ENCODE assay signal across 8 cellular contexts in the genomic region with DNA sequence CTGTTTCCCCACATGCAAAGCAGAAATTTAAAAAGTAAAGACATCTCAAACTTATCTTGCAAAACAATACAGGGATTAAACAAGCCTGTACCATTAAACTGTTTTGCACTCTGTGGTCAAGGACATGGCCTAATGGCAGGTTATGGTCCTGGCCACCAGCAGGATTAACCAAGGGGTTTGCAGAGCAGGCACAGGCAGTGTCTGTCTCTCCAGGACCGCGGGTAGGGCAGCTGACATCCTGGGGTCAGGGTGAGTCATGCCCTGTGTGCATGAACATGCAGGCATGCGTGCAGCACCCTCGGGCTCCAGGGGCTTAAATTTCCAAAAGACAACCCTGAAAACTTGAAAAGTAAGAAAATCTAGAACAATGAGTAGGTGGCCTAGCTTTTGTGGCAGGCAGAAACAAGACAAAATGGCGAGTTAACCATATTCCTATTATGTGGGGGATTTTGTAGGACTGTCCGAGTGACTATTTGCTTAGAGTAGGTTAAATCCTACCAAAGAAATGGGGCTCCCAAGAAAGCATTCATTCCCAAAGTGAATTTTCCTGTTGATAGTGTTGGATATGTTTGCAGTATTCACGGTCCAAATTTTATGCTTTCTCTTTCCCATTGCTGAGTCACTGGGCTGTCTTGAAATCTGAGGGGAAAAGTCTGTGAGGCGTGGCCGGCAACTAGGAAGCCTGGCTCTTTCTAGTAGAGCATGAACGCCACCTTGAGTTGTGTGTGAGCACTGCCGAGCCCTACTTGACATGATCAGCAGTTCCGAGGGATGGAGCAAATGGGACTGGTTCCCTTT.
DNase-seq lines count a peak whose midpoint lies in the region; ATAC-seq and TF ChIP-seq lines count a peak whose summit lies in the region.

No MANE protein-coding gene starts in this region.

- no peaks in the 10 kb centered on the region for H3K36me3 Mint-ChIP-seq in Caco-2 (ENCODE audit: insufficient read depth, unreplicated experiment)
- no peaks in the 10 kb centered on the region for H3K36me3 Mint-ChIP-seq in activated CD8-positive, alpha-beta T cell treated with anti-CD3 and anti-CD28 coated beads for 36 hours (ENCODE audit: low read depth)

- TF ChIP-seq POLR2A in esophagus muscularis mucosa (IDR thresholded peaks at IDR 0.05; ENCODE audit: low read depth): no peak

- no peak for TF ChIP-seq EP300 in esophagus muscularis mucosa (IDR thresholded peaks at IDR 0.05)

- H3K4me1 ChIP-seq in Caco-2: peaks cover 13% of the 10 kb centered on the region
- H3K4me1 ChIP-seq in esophagus muscularis mucosa: peaks cover 6 to 12% (median 7%) of the 10 kb centered on the region in 4 donors

- ATAC-seq in GM19467 (IDR thresholded peaks at IDR 0.05; ENCODE audit: unreplicated experiment): peak; percentile 87
- ATAC-seq in HG03571 (IDR thresholded peaks at IDR 0.05; ENCODE audit: unreplicated experiment): peak; percentile 66
- ATAC-seq in activated CD8-positive, alpha-beta T cell treated with anti-CD3 and anti-CD28 coated beads for 36 hours: peak; percentile 93
- peak; percentile 89 for ATAC-seq in stimulated activated naive CD8-positive, alpha-beta T cell treated with anti-CD3 and anti-CD28 coated beads, Interleukin-15, Interleukin-2, amounts not matched to agents 100 U/mL and 50 U/mL, for 24 hours

- POLR2A ChIA-PET in Caco-2 (lab: Charles Lee): no interaction called here
- POLR2A ChIA-PET in activated CD8-positive, alpha-beta T cell treated with anti-CD3 and anti-CD28 coated beads for 36 hours (lab: Charles Lee): no interaction called here

- H3K27me3 Mint-ChIP-seq in Caco-2 (ENCODE audit: insufficient read depth, unreplicated experiment): no peaks in the 10 kb centered on the region
- peaks cover 1% of the 10 kb centered on the region for H3K27me3 Mint-ChIP-seq in activated CD8-positive, alpha-beta T cell treated with anti-CD3 and anti-CD28 coated beads for 36 hours

- H3K4me3 ChIP-seq in Caco-2 (ENCODE audit: low read depth, low read length) (peak overlapping the region; percentile 34), esophagus muscularis mucosa (peak overlapping the region; percentile 26 to 43 (median 36))

- no peaks in the 10 kb centered on the region for H3K27me3 ChIP-seq in Caco-2 (replicated peaks; ENCODE audit: control insufficient read depth, insufficient read depth, low read length)
- no peaks in the 10 kb centered on the region for H3K27me3 ChIP-seq in esophagus muscularis mucosa

- peak overlapping the region; percentile 77 for H3K4me3 Mint-ChIP-seq in Caco-2 (ENCODE audit: unreplicated experiment)
- peak overlapping the region; percentile 54 for H3K4me3 Mint-ChIP-seq in activated CD8-positive, alpha-beta T cell treated with anti-CD3 and anti-CD28 coated beads for 36 hours

- DNase-seq in Caco-2 (peak; percentile 86 to 89), NCI-H526 (lab: John Stamatoyannopoulos, UW) (peak; percentile 66 to 88), esophagus muscularis mucosa (ENCODE audit: extremely low spot score) (peak; percentile 96), mucosa of gallbladder (ENCODE audit: low spot score) (peak; percentile 93)
- peak; percentile 84 for DNase-seq in activated CD8-positive, alpha-beta T cell treated with anti-CD3 and anti-CD28 coated beads for 36 hours
- peak; percentile 66 for DNase-seq in stimulated activated naive CD8-positive, alpha-beta T cell treated with anti-CD3 and anti-CD28 coated beads, Interleukin-15, Interleukin-2, amounts not matched to agents 100 U/mL and 50 U/mL, for 24 hours

- TSS peak; percentile 57 for BruUV-seq in Caco-2 (replicated peaks; lab: Mats Ljungman, UMichigan)

- peak overlapping the region; percentile 14 to 67 (median 64) for H3K27ac ChIP-seq in esophagus muscularis mucosa (replicated peaks in 1 of 4)

- H3K4me1 Mint-ChIP-seq in Caco-2 (ENCODE audit: low read depth, unreplicated experiment): peaks cover 7% of the 10 kb centered on the region
- peaks cover 12% of the 10 kb centered on the region for H3K4me1 Mint-ChIP-seq in activated CD8-positive, alpha-beta T cell treated with anti-CD3 and anti-CD28 coated beads for 36 hours (ENCODE audit: low read depth)

- H3K9me3 ChIP-seq in Caco-2 (no peaks in the 10 kb centered on the region), esophagus muscularis mucosa (no peaks in the 10 kb centered on the region)

- WGBS in esophagus muscularis mucosa: 18% methylated on average over 12 of the region's 12 CpGs

- CTCF ChIA-PET in Caco-2 (lab: Charles Lee): interaction anchor here (1.1 kb wide), 1 partner anchor 181 kb away, joined by 3 read pairs; no protein-coding TSS in a partner anchor
- CTCF ChIA-PET in activated CD8-positive, alpha-beta T cell treated with anti-CD3 and anti-CD28 coated beads for 36 hours (lab: Charles Lee): interaction anchor here (0.7 to 1.5 kb wide), 4 partner anchors 12 to 471 kb away, joined by 3 to 5 read pairs (median 4); no protein-coding TSS in a partner anchor

- intact Hi-C loops in Caco-2 (cut with micrococcal nuclease; ENCODE audit: unreplicated experiment) (loop anchor here (1.0 to 10.0 kb wide), 8 partner anchors 18 to 585 kb away; no protein-coding TSS in a partner anchor), esophagus muscularis mucosa (cut with DNase I) (loop anchor here (5.0 to 10.0 kb wide), 2 partner anchors 222 to 295 kb away; no protein-coding TSS in a partner anchor)
- intact Hi-C loops in activated CD8-positive, alpha-beta T cell treated with anti-CD3 and anti-CD28 coated beads for 36 hours (cut with micrococcal nuclease): loop anchor here (10.0 kb wide), 1 partner anchor 225 kb away; no protein-coding TSS in a partner anchor

- peak; percentile 92 to 93 for TF ChIP-seq CTCF in Caco-2 (IDR thresholded peaks at IDR 0.05; ENCODE audit: insufficient read depth in 1 of 2, low read depth in 1 of 2, low read length in 1 of 2, severe bottlenecking in 1 of 2, unreplicated experiment in 1 of 2)
- TF ChIP-seq CTCF in activated CD8-positive, alpha-beta T cell treated with anti-CD3 and anti-CD28 coated beads for 36 hours (IDR thresholded peaks at IDR 0.05): peak; percentile 74
- peak; percentile 79 to 85 (median 84) for TF ChIP-seq CTCF in esophagus muscularis mucosa (IDR thresholded peaks at IDR 0.05)

- peak overlapping the region; percentile 89 for H3K27ac Mint-ChIP-seq in Caco-2 (ENCODE audit: unreplicated experiment)
- H3K27ac Mint-ChIP-seq in activated CD8-positive, alpha-beta T cell treated with anti-CD3 and anti-CD28 coated beads for 36 hours: no peak overlapping the region

- H3K9me3 Mint-ChIP-seq in Caco-2 (ENCODE audit: unreplicated experiment): no peaks in the 10 kb centered on the region
- H3K9me3 Mint-ChIP-seq in activated CD8-positive, alpha-beta T cell treated with anti-CD3 and anti-CD28 coated beads for 36 hours: peaks cover 3% of the 10 kb centered on the region

- H3K36me3 ChIP-seq in Caco-2 (ENCODE audit: control insufficient read depth, insufficient read depth, low read length) (no peaks in the 10 kb centered on the region), esophagus muscularis mucosa (no peaks in the 10 kb centered on the region)

Comparison
In these comparisons a context has a peak if more than half of its experiments do, and no peak if none do; other contexts are left out.
1. Peak in every context shown above with its lines: DNase-seq, ATAC-seq, H3K4me3 ChIP-seq and H3K27ac ChIP-seq.